Comparison of ENCODE assay signal across 8 cellular contexts in the genomic region with DNA sequence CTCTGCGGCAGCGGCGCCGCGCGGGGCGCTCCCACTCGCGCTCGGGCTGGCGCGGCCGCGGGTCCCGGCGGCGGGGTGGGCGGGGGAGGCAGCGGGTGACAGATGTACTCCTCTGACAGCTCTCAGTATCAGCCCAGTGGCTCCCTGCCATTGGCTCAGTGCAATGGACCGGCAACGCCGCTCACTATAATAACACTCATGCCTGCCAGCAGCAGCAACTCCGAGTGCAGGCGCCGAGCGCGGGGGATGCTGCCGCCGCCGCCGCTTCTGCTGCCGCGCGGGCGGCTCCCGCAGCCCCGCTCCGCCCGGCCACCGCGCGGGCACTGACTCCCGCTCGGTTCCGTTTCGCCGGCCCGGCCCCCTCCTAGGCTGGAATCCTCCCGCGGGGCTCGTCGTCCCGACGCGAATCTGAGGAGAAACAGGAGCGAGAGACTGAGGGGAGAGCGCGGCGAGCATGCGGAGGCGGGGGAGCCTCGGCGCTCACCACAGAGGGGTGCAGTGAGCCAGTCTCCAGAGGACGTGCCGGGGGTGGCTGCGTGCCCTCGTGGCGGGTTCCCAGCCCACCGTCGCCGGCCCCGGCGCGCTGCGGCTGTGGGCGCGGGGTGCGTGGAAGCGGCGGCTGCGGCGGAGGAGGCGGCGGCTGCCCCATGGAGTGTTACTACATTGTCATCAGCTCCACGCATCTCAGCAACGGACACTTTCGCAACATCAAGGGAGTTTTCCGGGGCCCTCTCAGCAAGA. TPM values are rescaled to one million over a fixed set of nuclear protein-coding genes. Genes with fewer than 3 reads are reported as not detected.
DNase-seq lines count a peak whose midpoint lies in the region; TF ChIP-seq lines count a peak whose summit lies in the region.

ZNF804A (plus strand) TSS at position 217 of the 741 bp plus-strand sequence; CDS start at position 648, 431 bp downstream.

- H3K36me3 ChIP-seq in GM23248 (ENCODE audit: low read depth) (no peaks in the 10 kb centered on the region), smooth muscle cell (ENCODE audit: low read depth) (no peaks in the 10 kb centered on the region)

- H3K9ac ChIP-seq in GM23248 (peak within 1 kb of the TSS; percentile 84), smooth muscle cell (ENCODE audit: low read depth) (peak within 1 kb of the TSS; percentile 52)

- H3K4me1 Mint-ChIP-seq in activated CD4-positive, alpha-beta T cell treated with anti-CD3 and anti-CD28 coated beads, Interleukin-2, amount 10 ng/mL, durations not matched to agents 24 days and 14 days, result peaks cover 9% of the 10 kb centered on the region
- H3K4me1 Mint-ChIP-seq in IgD-negative memory B cell (peaks cover 17 to 18% (median 18%) of the 10 kb centered on the region in 3 donors), chondrocyte (ENCODE audit: low read depth) (peaks cover 16% of the 10 kb centered on the region)

- TF ChIP-seq CTCF in chondrocyte (IDR thresholded peaks at IDR 0.05) (no peak), smooth muscle cell (IDR thresholded peaks at IDR 0.05; ENCODE audit: borderline replicate concordance, insufficient read depth, poor library complexity, severe bottlenecking) (no peak)

- H3K9me3 Mint-ChIP-seq in activated CD4-positive, alpha-beta T cell treated with anti-CD3 and anti-CD28 coated beads, Interleukin-2, amount 10 ng/mL, durations not matched to agents 24 days and 14 days, result no peaks in the 10 kb centered on the region
- peaks cover 0 to 5% (median 4%) of the 10 kb centered on the region in 3 donors for H3K9me3 Mint-ChIP-seq in IgD-negative memory B cell
- H3K9me3 Mint-ChIP-seq in chondrocyte (ENCODE audit: low read depth), result no peaks in the 10 kb centered on the region

- H3K27me3 Mint-ChIP-seq in activated CD4-positive, alpha-beta T cell treated with anti-CD3 and anti-CD28 coated beads, Interleukin-2, amount 10 ng/mL, durations not matched to agents 24 days and 14 days, result peaks cover 40% of the 10 kb centered on the region
- H3K27me3 Mint-ChIP-seq in IgD-negative memory B cell (peaks cover 19% of the 10 kb centered on the region), chondrocyte (ENCODE audit: low read depth) (peaks cover 52% of the 10 kb centered on the region)

- peak within 1 kb of the TSS; percentile 79 for H3K4me3 Mint-ChIP-seq in activated CD4-positive, alpha-beta T cell treated with anti-CD3 and anti-CD28 coated beads, Interleukin-2, amount 10 ng/mL, durations not matched to agents 24 days and 14 days
- H3K4me3 Mint-ChIP-seq in IgD-negative memory B cell, result peak within 1 kb of the TSS; percentile 85 to 94 (median 94)
- H3K4me3 Mint-ChIP-seq in chondrocyte (ENCODE audit: unreplicated experiment), result peak within 1 kb of the TSS; percentile 62

- intact Hi-C loops in activated CD4-positive, alpha-beta T cell treated with anti-CD3 and anti-CD28 coated beads, Interleukin-2, amount 10 ng/mL, durations not matched to agents 24 days and 14 days (cut with micrococcal nuclease), result no loop called here

- H3K9me3 ChIP-seq in GM23248 (ENCODE audit: low read depth) (no peaks in the 10 kb centered on the region), smooth muscle cell (replicated peaks; ENCODE audit: low read depth) (no peaks in the 10 kb centered on the region)

- H3K4me2 ChIP-seq in GM23248 (ENCODE audit: unreplicated experiment) (peak within 1 kb of the TSS; percentile 92), smooth muscle cell (peak within 1 kb of the TSS; percentile 94)

- no peaks in the 10 kb centered on the region for H3K36me3 Mint-ChIP-seq in activated CD4-positive, alpha-beta T cell treated with anti-CD3 and anti-CD28 coated beads, Interleukin-2, amount 10 ng/mL, durations not matched to agents 24 days and 14 days (ENCODE audit: low read depth)
- H3K36me3 Mint-ChIP-seq in IgD-negative memory B cell (no peaks in the 10 kb centered on the region), chondrocyte (ENCODE audit: low read depth) (peaks cover 2% of the 10 kb centered on the region)

- peak within 1 kb of the TSS; percentile 61 for H3K27ac ChIP-seq in GM23248
- H3K27ac ChIP-seq in smooth muscle cell (ENCODE audit: low read depth), result peak within 1 kb of the TSS; percentile 72

- H3F3A ChIP-seq in GM23248 (ENCODE audit: insufficient read depth) (peaks cover 26% of the 10 kb centered on the region), smooth muscle cell (ENCODE audit: low read depth) (no peaks in the 10 kb centered on the region)

- in situ Hi-C loops in GM23248 (cut with MboI), result no loop called here

- no peaks in the 10 kb centered on the region for H4K20me1 ChIP-seq in GM23248 (ENCODE audit: insufficient read depth)
- H4K20me1 ChIP-seq in smooth muscle cell (ENCODE audit: low read depth), result no peaks in the 10 kb centered on the region

- H2AFZ ChIP-seq in GM23248 (peak within 1 kb of the TSS; percentile 96), smooth muscle cell (ENCODE audit: low read depth) (peak within 1 kb of the TSS; percentile 94)

- no peaks in the 10 kb centered on the region for H3K9me2 ChIP-seq in GM23248 (ENCODE audit: insufficient read depth)

- H3K79me2 ChIP-seq in GM23248 (ENCODE audit: insufficient read depth), result peaks cover 15% of the 10 kb centered on the region
- peaks cover 21% of the 10 kb centered on the region for H3K79me2 ChIP-seq in smooth muscle cell (ENCODE audit: low read depth)

- no peak within 1 kb of the TSS for H3K27ac Mint-ChIP-seq in activated CD4-positive, alpha-beta T cell treated with anti-CD3 and anti-CD28 coated beads, Interleukin-2, amount 10 ng/mL, durations not matched to agents 24 days and 14 days
- H3K27ac Mint-ChIP-seq in IgD-negative memory B cell (peak within 1 kb of the TSS; percentile 32 to 87 (median 87)), chondrocyte (ENCODE audit: unreplicated experiment) (no peak within 1 kb of the TSS)

- peak; percentile 58 for DNase-seq in activated CD4-positive, alpha-beta T cell treated with anti-CD3 and anti-CD28 coated beads, Interleukin-2, amount 10 ng/mL, durations not matched to agents 24 days and 14 days
- no peak for DNase-seq in activated CD4-positive, alpha-beta T cell treated with anti-CD3 and anti-CD28 coated beads for 1 hour
- DNase-seq in GM23248, result peak; percentile 80
- DNase-seq in SHP77 treated with DMSO at 0.1 percent for 48 hours (lab: John Stamatoyannopoulos, UW), result peak; percentile 46
- peak; percentile 78 for DNase-seq in chondrocyte (ENCODE audit: low spot score)
- peak; percentile 28 for DNase-seq in kidney glomerular epithelial cell (lab: John Stamatoyannopoulos, UW)
- peak; percentile 58 for DNase-seq in smooth muscle cell (lab: John Stamatoyannopoulos, UW; ENCODE audit: unreplicated experiment)

- H3K4me1 ChIP-seq in GM23248 (ENCODE audit: insufficient read depth) (peaks cover 23% of the 10 kb centered on the region), smooth muscle cell (ENCODE audit: low read depth) (peaks cover 7% of the 10 kb centered on the region)

- H3K27me3 ChIP-seq in GM23248 (replicated peaks; ENCODE audit: insufficient read depth), result no peaks in the 10 kb centered on the region
- peaks cover 5% of the 10 kb centered on the region for H3K27me3 ChIP-seq in smooth muscle cell (ENCODE audit: low read depth)

- 0 to 1% methylated on average over 62 to 82 of the region's 88 CpGs for WGBS in GM23248 (ENCODE audit: low coverage in 1 of 2, low lambda C conversion rate in 2 of 2, missing lambda C conversion rate in 2 of 2), 2 experiments
- WGBS in smooth muscle cell (ENCODE audit: low lambda C conversion rate), result 1% methylated on average over 59 of the region's 88 CpGs

- H3K4me3 ChIP-seq in GM23248 (peak within 1 kb of the TSS; percentile 92), smooth muscle cell (peak within 1 kb of the TSS; percentile 83)

RNA-seq across cellular contexts. Expression of gene ZNF804A, which starts in this region (rescaled TPM):
- not detected in 2 replicates for total RNA-seq in activated CD4-positive, alpha-beta T cell treated with anti-CD3 and anti-CD28 coated beads, Interleukin-2, amount 10 ng/mL, durations not matched to agents 24 days and 14 days
- total RNA-seq in GM23248 (2014; rRNA removed; shearing (Covaris generic)), result 0.65 and 0.76 TPM in 2 replicates
- 0.70 and 0.93 TPM in 2 replicates for polyA plus RNA-seq in GM23248 (2016; fragmentation: Nextera tagmentation; extraction: Ambion mirVana)
- polyA plus RNA-seq in IgD-negative memory B cell, result 4.5 TPM
- total RNA-seq in chondrocyte, result not detected in 3 replicates
- 1.3 and 2.9 TPM in 2 replicates for total RNA-seq in smooth muscle cell
- polyA plus RNA-seq in smooth muscle cell, result 0.64 and 1.0 TPM in 2 replicates

Comparison
In these comparisons a context has a peak if more than half of its experiments do, and no peak if none do; other contexts are left out.
1. Peak in DNase-seq in activated CD4-positive, alpha-beta T cell treated with anti-CD3 and anti-CD28 coated beads, Interleukin-2, amount 10 ng/mL, durations not matched to agents 24 days and 14 days; RNA of the gene not detected or under 1 TPM.
2. Peak in DNase-seq, H3K4me3 ChIP-seq, H3K27ac ChIP-seq, H3K9ac ChIP-seq and H3K4me2 ChIP-seq in GM23248; RNA of the gene not detected or under 1 TPM.
3. Peak in DNase-seq in chondrocyte; RNA of the gene not detected or under 1 TPM.
4. H3K27ac Mint-ChIP-seq: peak in IgD-negative memory B cell (3 of 3); none in activated CD4-positive, alpha-beta T cell treated with anti-CD3 and anti-CD28 coated beads, Interleukin-2, amount 10 ng/mL, durations not matched to agents 24 days and 14 days (single experiment) and chondrocyte (single experiment).
5. Peak in every context shown above with its lines, with median percentiles within 50 percentile points of each other: H3K4me3 Mint-ChIP-seq.